In the genomic region with DNA sequence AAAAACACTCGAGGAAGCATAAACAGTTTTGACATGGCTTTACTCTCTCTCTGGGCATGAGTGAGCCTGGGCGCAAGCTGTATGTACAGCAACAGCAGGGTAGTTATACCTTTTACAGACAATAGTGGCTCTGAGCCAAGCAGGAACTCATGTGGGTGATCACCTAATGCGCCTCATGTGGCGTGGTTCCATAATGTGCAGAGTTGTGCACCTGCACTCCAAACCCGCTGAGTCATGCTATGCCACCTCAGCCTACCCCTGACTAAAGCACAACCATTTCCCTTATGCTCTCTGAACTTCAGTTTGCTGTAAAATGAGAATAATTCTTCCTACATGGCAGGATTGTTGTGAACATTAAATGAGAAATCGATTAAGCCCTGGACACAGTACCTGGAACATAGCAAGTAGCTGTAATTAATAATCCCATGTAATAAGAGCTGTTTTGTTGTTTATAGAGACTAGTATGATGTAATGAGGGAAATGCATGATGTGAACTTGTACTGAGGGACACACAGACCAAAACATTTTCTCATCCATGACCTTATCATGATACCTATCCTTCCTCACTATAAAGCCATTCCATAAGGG, we compare ENCODE assay signal across 1 cellular context.
TF ChIP-seq lines count a peak whose summit lies in the region.

No MANE protein-coding gene starts in this region.

TF ChIP-seq in GM23338, 12 proteins besides CTCF, POLR2A, EP300 and RAD21:
- TF ChIP-seq, protein P1, sequence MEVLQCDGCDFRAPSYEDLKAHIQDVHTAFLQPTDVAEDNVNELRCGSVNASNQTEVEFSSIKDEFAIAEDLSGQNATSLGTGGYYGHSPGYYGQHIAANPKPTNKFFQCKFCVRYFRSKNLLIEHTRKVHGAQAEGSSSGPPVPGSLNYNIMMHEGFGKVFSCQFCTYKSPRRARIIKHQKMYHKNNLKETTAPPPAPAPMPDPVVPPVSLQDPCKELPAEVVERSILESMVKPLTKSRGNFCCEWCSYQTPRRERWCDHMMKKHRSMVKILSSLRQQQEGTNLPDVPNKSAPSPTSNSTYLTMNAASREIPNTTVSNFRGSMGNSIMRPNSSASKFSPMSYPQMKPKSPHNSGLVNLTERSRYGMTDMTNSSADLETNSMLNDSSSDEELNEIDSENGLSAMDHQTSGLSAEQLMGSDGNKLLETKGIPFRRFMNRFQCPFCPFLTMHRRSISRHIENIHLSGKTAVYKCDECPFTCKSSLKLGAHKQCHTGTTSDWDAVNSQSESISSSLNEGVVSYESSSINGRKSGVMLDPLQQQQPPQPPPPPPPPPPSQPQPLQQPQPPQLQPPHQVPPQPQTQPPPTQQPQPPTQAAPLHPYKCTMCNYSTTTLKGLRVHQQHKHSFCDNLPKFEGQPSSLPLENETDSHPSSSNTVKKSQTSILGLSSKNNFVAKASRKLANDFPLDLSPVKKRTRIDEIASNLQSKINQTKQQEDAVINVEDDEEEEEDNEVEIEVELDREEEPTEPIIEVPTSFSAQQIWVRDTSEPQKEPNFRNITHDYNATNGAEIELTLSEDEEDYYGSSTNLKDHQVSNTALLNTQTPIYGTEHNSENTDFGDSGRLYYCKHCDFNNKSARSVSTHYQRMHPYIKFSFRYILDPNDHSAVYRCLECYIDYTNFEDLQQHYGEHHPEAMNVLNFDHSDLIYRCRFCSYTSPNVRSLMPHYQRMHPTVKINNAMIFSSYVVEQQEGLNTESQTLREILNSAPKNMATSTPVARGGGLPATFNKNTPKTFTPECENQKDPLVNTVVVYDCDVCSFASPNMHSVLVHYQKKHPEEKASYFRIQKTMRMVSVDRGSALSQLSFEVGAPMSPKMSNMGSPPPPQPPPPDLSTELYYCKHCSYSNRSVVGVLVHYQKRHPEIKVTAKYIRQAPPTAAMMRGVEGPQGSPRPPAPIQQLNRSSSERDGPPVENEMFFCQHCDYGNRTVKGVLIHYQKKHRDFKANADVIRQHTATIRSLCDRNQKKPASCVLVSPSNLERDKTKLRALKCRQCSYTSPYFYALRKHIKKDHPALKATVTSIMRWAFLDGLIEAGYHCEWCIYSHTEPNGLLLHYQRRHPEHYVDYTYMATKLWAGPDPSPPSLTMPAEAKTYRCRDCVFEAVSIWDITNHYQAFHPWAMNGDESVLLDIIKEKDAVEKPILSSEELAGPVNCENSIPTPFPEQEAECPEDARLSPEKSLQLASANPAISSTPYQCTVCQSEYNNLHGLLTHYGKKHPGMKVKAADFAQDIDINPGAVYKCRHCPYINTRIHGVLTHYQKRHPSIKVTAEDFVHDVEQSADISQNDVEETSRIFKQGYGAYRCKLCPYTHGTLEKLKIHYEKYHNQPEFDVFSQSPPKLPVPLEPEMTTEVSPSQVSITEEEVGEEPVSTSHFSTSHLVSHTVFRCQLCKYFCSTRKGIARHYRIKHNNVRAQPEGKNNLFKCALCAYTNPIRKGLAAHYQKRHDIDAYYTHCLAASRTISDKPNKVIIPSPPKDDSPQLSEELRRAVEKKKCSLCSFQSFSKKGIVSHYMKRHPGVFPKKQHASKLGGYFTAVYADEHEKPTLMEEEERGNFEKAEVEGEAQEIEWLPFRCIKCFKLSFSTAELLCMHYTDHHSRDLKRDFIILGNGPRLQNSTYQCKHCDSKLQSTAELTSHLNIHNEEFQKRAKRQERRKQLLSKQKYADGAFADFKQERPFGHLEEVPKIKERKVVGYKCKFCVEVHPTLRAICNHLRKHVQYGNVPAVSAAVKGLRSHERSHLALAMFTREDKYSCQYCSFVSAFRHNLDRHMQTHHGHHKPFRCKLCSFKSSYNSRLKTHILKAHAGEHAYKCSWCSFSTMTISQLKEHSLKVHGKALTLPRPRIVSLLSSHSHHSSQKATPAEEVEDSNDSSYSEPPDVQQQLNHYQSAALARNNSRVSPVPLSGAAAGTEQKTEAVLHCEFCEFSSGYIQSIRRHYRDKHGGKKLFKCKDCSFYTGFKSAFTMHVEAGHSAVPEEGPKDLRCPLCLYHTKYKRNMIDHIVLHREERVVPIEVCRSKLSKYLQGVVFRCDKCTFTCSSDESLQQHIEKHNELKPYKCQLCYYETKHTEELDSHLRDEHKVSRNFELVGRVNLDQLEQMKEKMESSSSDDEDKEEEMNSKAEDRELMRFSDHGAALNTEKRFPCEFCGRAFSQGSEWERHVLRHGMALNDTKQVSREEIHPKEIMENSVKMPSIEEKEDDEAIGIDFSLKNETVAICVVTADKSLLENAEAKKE (CRISPR knock-in tag; IDR thresholded peaks at IDR 0.05), result no peak
- TF ChIP-seq, protein P2, sequence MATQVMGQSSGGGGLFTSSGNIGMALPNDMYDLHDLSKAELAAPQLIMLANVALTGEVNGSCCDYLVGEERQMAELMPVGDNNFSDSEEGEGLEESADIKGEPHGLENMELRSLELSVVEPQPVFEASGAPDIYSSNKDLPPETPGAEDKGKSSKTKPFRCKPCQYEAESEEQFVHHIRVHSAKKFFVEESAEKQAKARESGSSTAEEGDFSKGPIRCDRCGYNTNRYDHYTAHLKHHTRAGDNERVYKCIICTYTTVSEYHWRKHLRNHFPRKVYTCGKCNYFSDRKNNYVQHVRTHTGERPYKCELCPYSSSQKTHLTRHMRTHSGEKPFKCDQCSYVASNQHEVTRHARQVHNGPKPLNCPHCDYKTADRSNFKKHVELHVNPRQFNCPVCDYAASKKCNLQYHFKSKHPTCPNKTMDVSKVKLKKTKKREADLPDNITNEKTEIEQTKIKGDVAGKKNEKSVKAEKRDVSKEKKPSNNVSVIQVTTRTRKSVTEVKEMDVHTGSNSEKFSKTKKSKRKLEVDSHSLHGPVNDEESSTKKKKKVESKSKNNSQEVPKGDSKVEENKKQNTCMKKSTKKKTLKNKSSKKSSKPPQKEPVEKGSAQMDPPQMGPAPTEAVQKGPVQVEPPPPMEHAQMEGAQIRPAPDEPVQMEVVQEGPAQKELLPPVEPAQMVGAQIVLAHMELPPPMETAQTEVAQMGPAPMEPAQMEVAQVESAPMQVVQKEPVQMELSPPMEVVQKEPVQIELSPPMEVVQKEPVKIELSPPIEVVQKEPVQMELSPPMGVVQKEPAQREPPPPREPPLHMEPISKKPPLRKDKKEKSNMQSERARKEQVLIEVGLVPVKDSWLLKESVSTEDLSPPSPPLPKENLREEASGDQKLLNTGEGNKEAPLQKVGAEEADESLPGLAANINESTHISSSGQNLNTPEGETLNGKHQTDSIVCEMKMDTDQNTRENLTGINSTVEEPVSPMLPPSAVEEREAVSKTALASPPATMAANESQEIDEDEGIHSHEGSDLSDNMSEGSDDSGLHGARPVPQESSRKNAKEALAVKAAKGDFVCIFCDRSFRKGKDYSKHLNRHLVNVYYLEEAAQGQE (IDR thresholded peaks at IDR 0.05; ENCODE audit: unreplicated experiment), result no peak
- TF ChIP-seq POLR2AphosphoS5 (IDR thresholded peaks at IDR 0.05; ENCODE audit: low read depth) (no peak), EZH2phosphoT487 (IDR thresholded peaks at IDR 0.05; ENCODE audit: unreplicated experiment) (no peak), CREB1 (CRISPR knock-in tag; IDR thresholded peaks at IDR 0.05; ENCODE audit: low read depth) (no peak), ZNF114 (CRISPR knock-in tag; IDR thresholded peaks at IDR 0.05) (no peak), ETS1 (IDR thresholded peaks at IDR 0.05) (no peak), STAT1 (IDR thresholded peaks at IDR 0.05; ENCODE audit: unreplicated experiment) (no peak), NANOG (IDR thresholded peaks at IDR 0.05; ENCODE audit: borderline replicate concordance) (no peak), JUNB (IDR thresholded peaks at IDR 0.05; ENCODE audit: unreplicated experiment) (no peak), EZH2 (IDR thresholded peaks at IDR 0.05; ENCODE audit: low read depth, unreplicated experiment) (no peak), ZNF331 (CRISPR knock-in tag; IDR thresholded peaks at IDR 0.05; ENCODE audit: low read depth) (no peak)
